ENCODE assay signal across 8 cellular contexts in the genomic region with DNA sequence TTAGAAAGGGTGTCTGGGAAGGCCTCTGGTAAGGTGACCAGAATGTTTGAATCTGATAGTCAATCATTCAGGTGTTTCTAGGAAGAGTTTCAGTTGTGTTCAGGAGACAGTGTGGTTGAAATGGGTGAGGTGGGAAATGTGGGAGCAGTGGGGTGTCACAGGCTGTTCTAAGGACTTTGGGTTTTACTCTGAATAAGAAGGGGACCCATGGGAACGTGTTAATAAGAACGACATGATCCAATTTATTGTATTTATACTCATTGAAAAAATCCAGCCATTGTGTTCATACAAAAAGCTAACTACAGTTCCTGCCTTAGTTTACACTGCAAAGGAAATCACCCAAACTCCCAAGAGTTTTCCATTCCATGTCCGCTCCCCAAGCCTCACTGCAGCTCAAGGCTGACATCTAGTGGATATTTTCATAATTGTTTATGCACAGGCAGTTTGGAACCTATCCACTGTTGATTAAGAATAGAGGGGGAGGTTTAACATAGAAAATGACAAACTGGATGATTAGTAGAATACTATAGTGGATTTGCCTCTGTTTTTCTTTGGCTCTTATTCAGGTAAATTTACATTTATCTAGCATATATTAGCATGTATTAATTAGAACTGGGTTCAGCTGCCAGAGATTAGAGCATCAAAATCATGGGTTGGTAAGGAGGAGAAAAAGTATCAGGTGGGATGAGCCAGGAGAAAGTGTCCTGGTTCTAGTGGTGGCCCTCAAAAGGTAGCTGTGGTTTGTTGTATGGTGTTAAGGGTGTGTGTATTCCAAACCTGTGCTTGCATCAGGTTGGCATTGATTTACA. TPM values are rescaled to one million over a fixed set of nuclear protein-coding genes. Genes with fewer than 3 reads are reported as not detected.
DNase-seq lines count a peak whose midpoint lies in the region; ATAC-seq and TF ChIP-seq lines count a peak whose summit lies in the region.

No MANE protein-coding gene starts in this region.

- H3K9me3 Mint-ChIP-seq in Calu3 (ENCODE audit: low read depth, unreplicated experiment) = no peaks in the 10 kb centered on the region
- no peaks in the 10 kb centered on the region for H3K9me3 Mint-ChIP-seq in effector memory CD8-positive, alpha-beta T cell

- DNase-seq in Calu3 (peak; percentile 51), HuH-7 (ENCODE audit: low spot score) (peak; percentile 42), OCI-M2 (lab: John Stamatoyannopoulos, UW; ENCODE audit: unreplicated experiment) (peak; percentile 20), medulla oblongata (ENCODE audit: extremely low spot score) (peak; percentile 90), posterior vena cava (ENCODE audit: low spot score) (no peak)
- DNase-seq in effector memory CD8-positive, alpha-beta T cell = peak in 2 of 3 experiments; percentile 20 to 25
- DNase-seq in activated naive CD4-positive, alpha-beta T cell (lab: John Stamatoyannopoulos, UW) = no peak

- TF ChIP-seq CTCF in Calu3 (IDR thresholded peaks at IDR 0.05; ENCODE audit: unreplicated experiment) = peak; percentile 39

- H3K27me3 Mint-ChIP-seq in Calu3 (ENCODE audit: unreplicated experiment) = no peaks in the 10 kb centered on the region
- H3K27me3 Mint-ChIP-seq in effector memory CD8-positive, alpha-beta T cell = no peaks in the 10 kb centered on the region

- peaks cover 12% of the 10 kb centered on the region for H3K4me1 Mint-ChIP-seq in Calu3 (ENCODE audit: low read depth, unreplicated experiment)
- peaks cover 13 to 18% of the 10 kb centered on the region in 2 donors for H3K4me1 Mint-ChIP-seq in effector memory CD8-positive, alpha-beta T cell (ENCODE audit: low read depth in 2 of 2)

- H3K27ac Mint-ChIP-seq in Calu3 (ENCODE audit: unreplicated experiment) = no peak overlapping the region
- H3K27ac Mint-ChIP-seq in effector memory CD8-positive, alpha-beta T cell = peak overlapping the region in 1 of 2 donors; percentile 16

- no TSS peak for BruUV-seq in Calu3 (replicated peaks; lab: Mats Ljungman, UMichigan)

- H3K36me3 Mint-ChIP-seq in Calu3 (ENCODE audit: insufficient read depth, unreplicated experiment) = peaks cover 10% of the 10 kb centered on the region
- no peaks in the 10 kb centered on the region for H3K36me3 Mint-ChIP-seq in effector memory CD8-positive, alpha-beta T cell (ENCODE audit: insufficient read depth)

- intact Hi-C loops in Calu3 (cut with micrococcal nuclease; ENCODE audit: unreplicated experiment) = loop anchor here (1.0 to 10.0 kb wide), 4 partner anchors 90 to 567 kb away; partner anchors contain the start of gene TEX10
- intact Hi-C loops in posterior vena cava (cut with DNase I) = no loop called here

- no peak overlapping the region for H3K4me3 Mint-ChIP-seq in Calu3 (ENCODE audit: low read depth, unreplicated experiment)
- no peak overlapping the region for H3K4me3 Mint-ChIP-seq in effector memory CD8-positive, alpha-beta T cell

- CTCF ChIA-PET in Calu3 (lab: Charles Lee) = interaction anchor here (0.5 kb wide), 1 partner anchor 189 kb away, joined by 7 read pairs; no protein-coding TSS in a partner anchor

- peak; percentile 54 for ATAC-seq in GM18870 (IDR thresholded peaks at IDR 0.05; ENCODE audit: unreplicated experiment)
- peak; percentile 33 for ATAC-seq in effector memory CD8-positive, alpha-beta T cell (replicated peaks)

RNA-seq across cellular contexts. Expression of gene CAVIN4, which starts 17.7 kb away (rescaled TPM):
- total RNA-seq in Calu3 (2022) = 0.37 and 0.52 TPM in 2 replicates
- 1 to 10 TPM in 1 of 2 donors, under 1 TPM in 1; 0.51 to 1.5 TPM for total RNA-seq in posterior vena cava

Comparison
In these comparisons a context has a peak if more than half of its experiments do, and no peak if none do; other contexts are left out.
1. DNase-seq: peak in Calu3 (single experiment), HuH-7 (single experiment), OCI-M2 (single experiment), effector memory CD8-positive, alpha-beta T cell (2 of 3) and medulla oblongata (single experiment); none in posterior vena cava (single experiment) and activated naive CD4-positive, alpha-beta T cell (0 of 4).